Comparison of ENCODE assay signal across 26 cellular contexts in genomic region chr20:12315652-12316051, GRCh38.
"Had no signal": no experiment of that assay in that cellular context is flagged by ENCODE, and none has a peak within 500 bp of the region (broad histone marks: within the 10 kb centered on the region; RNA-seq: fewer than 3 reads in every experiment).

No MANE protein-coding gene starts in this region.

- H3K4me3 ChIP-seq: lower lobe of right lung, psoas muscle, right atrium auricular region, skin epidermis, suprapubic skin, thoracic aorta, tibial artery, upper lobe of right lung had no signal

- FAIRE-seq: kidney, urothelium cell line had no signal

- H3K9me3 ChIP-seq: lower lobe of right lung, psoas muscle, right atrium auricular region, suprapubic skin, thoracic aorta, tibial artery, upper lobe of right lung had no signal

- H3K4me1 ChIP-seq: lower lobe of right lung, parathyroid adenoma, psoas muscle, right atrium auricular region, suprapubic skin, tibial artery, upper lobe of right lung had no signal

- ATAC-seq: left colon; left ventricle myocardium superior; lower lobe of right lung; naive thymus-derived CD8-positive, alpha-beta T cell; psoas muscle; sciatic nerve; stimulated activated naive B cell treated with anti-CD40 and anti-IgM and Interleukin-4, amounts not matched to agents 10 μg/mL and 1 μg/mL and 100 μg/mL, for 72 hours; upper lobe of right lung had no signal

- DNase-seq: hypothalamus; immature natural killer cell; kidney; left colon; left ventricle myocardium superior; lower lobe of right lung; mammary epithelial cell; mesenchymal stem cell; naive thymus-derived CD8-positive, alpha-beta T cell; nucleus accumbens; psoas muscle; stimulated activated CD4-positive, alpha-beta T cell treated with anti-CD3 and anti-CD28 coated beads, Interleukin-12 subunit alpha, Interleukin-12 subunit beta, amount 100 ng/mL, for 4 hours; stimulated activated CD4-positive, alpha-beta T cell treated with anti-CD3 and anti-CD28 coated beads, Interleukin-15, amount 100 ng/mL, for 24 hours; stimulated activated CD4-positive, alpha-beta T cell treated with anti-CD3 and anti-CD28 coated beads, Interleukin-2, amount 100 ng/mL, for 24 hours; stimulated activated CD4-positive, alpha-beta T cell treated with anti-CD3 and anti-CD28 coated beads, Interleukin-4, amount 100 ng/mL, for 1 hour; stimulated activated naive B cell treated with anti-CD40 and anti-IgM and Interleukin-4, amounts not matched to agents 10 μg/mL and 1 μg/mL and 100 μg/mL, for 72 hours; tibial artery; trophoblast cell; upper lobe of right lung had no signal

- H3K27ac ChIP-seq: lower lobe of right lung, parathyroid adenoma, psoas muscle, right atrium auricular region, skin epidermis, suprapubic skin, thoracic aorta, tibial artery, upper lobe of right lung had no signal

- H3K36me3 ChIP-seq: lower lobe of right lung, right atrium auricular region, suprapubic skin, thoracic aorta, tibial artery, upper lobe of right lung had no signal

- H3K27me3 ChIP-seq: right atrium auricular region, suprapubic skin, tibial artery, upper lobe of right lung had no signal
